1 cellular context compared by ENCODE assay signal in genomic region chr14:56581041-56581727, GRCh38.
TF ChIP-seq lines count a peak whose summit lies in the region.

No MANE protein-coding gene starts in this region.

TF ChIP-seq in SK-N-SH, 30 proteins besides CTCF, POLR2A, EP300 and RAD21 (continued from another document):
- TF ChIP-seq REST (IDR thresholded peaks at IDR 0.05; ENCODE audit: low read depth, low read length) = no peak
- TF ChIP-seq TAF1 (IDR thresholded peaks at IDR 0.05; ENCODE audit: borderline replicate concordance, low read depth, low read length) = no peak
- TF ChIP-seq ZBTB33 (IDR thresholded peaks at IDR 0.05; ENCODE audit: borderline replicate concordance, low read depth) = no peak
- TF ChIP-seq GABPA (IDR thresholded peaks at IDR 0.05; ENCODE audit: low read depth) = no peak
- no peak for TF ChIP-seq USF2 (IDR thresholded peaks at IDR 0.05; ENCODE audit: borderline replicate concordance, low read depth, low read length)
- TF ChIP-seq YY1 (IDR thresholded peaks at IDR 0.05; ENCODE audit: low read depth) = no peak
- TF ChIP-seq SMC3 (IDR thresholded peaks at IDR 0.05; ENCODE audit: low read depth, low read length) = no peak
- no peak for TF ChIP-seq RCOR1 (IDR thresholded peaks at IDR 0.05; ENCODE audit: low read length)
